In the genomic region with DNA sequence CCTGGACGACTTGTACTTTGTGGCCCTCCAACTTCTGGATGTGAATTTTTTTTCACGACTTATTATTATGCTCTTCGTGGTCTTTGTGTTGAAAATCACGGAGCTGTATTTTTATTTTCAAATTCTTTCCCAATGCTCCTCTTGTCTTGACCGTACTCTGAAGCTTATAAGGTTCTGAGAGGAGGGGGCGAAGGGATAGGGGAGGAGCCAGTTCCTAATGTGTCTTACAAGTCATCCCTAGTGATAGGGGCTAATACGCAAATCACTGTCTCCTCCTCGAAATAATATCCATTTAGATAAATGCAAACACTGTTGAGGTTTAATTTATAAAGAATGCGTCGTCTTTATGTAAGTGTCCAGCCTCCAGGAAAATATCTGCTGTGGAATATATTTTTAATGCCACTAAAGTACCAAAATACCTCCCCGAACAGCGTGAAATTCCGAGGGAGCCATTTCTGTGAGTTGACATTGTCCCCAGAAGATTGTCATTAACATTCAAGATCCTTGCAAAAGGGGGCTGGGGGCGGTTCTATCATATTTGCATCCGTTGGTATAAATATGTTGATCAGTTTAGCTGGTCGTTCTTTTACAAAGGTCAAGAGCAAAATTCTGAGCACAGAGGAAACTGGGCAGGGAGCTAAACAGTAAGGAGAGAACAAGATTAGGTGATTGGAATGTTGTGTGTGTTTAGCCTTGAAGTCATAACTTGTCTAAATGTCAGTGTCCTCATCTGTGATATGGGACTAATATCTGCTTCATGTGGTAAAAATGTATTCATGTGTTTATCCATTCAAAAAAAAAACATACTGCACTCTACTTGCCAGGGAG, we compare ENCODE assay signal across 8 cellular contexts. TPM values are rescaled to one million over a fixed set of nuclear protein-coding genes. Genes with fewer than 3 reads are reported as not detected.
A peak's percentile ranks its signal among the peaks of the same experiment; 100 is the strongest.
DNase-seq lines count a peak whose midpoint lies in the region; ATAC-seq, FAIRE-seq and TF ChIP-seq lines count a peak whose summit lies in the region.

No MANE protein-coding gene starts in this region.

- peak overlapping the region; percentile 79 for H3K4me2 ChIP-seq in K562 (ENCODE audit: insufficient read depth, low read length)

- 16% methylated on average over 16 of the region's 16 CpGs for WGBS in K562 (ENCODE audit: insufficient coverage, low coverage, missing lambda C conversion rate)
- 21% methylated on average over 16 of the region's 16 CpGs for WGBS in liver
- WGBS in thyroid gland, 2 donors, result 19 to 21% methylated on average over 16 of the region's 16 CpGs

- H2AFZ ChIP-seq in K562 (ENCODE audit: low read depth, low read length), result peak overlapping the region; percentile 86; the same call in 1 of the 2 replicates

- H3K27me3 ChIP-seq in K562 (ENCODE audit: control insufficient read depth in 2 of 2, insufficient read depth in 2 of 2, low read length in 2 of 2) (peaks cover 11 to 34% of the 10 kb centered on the region in 2 experiments; a peak in 4 of 5 replicates), liver (ENCODE audit: control insufficient read depth in 4 of 4, insufficient read depth in 4 of 4, low read length in 3 of 4) (no peaks in the 10 kb centered on the region), thyroid gland (no peaks in the 10 kb centered on the region)

- TF ChIP-seq CTCF in K562 (IDR thresholded peaks at IDR 0.05 in 2 of 3, conservative IDR thresholded peaks at IDR 0.05 in 1 of 3; ENCODE audit: insufficient read depth in 2 of 3, low read depth in 1 of 3, low read length in 3 of 3), result no peak
- no peak for TF ChIP-seq CTCF in liver (IDR thresholded peaks at IDR 0.05; ENCODE audit: low read depth, low read length, missing input control)
- TF ChIP-seq CTCF in thyroid gland (IDR thresholded peaks at IDR 0.05), result no peak

- BruUV-seq in K562 (replicated peaks; lab: Mats Ljungman, UMichigan), result no TSS peak

- no peaks in the 10 kb centered on the region for H3K9me3 ChIP-seq in K562 (replicated peaks; ENCODE audit: control insufficient read depth, insufficient read depth, low read depth, low read length)
- H3K9me3 ChIP-seq in liver (ENCODE audit: control insufficient read depth in 4 of 4, low read length in 3 of 4), result no peaks in the 10 kb centered on the region
- no peaks in the 10 kb centered on the region for H3K9me3 ChIP-seq in thyroid gland

- ATAC-seq in K562 (no peak), HG03025 (IDR thresholded peaks at IDR 0.05; ENCODE audit: low FRiP score, unreplicated experiment) (no peak)

- peaks cover 18% of the 10 kb centered on the region for H3K4me1 Mint-ChIP-seq in activated CD4-positive, alpha-beta T cell treated with anti-CD3 and anti-CD28 coated beads, Interleukin-2, amount 10 ng/mL, durations not matched to agents 7 days and 5 days

- intact Hi-C loops in K562 (cut with micrococcal nuclease) (loop anchor here (2.0 to 10.0 kb wide), 7 partner anchors 115 to 877 kb away; no protein-coding TSS in a partner anchor), thyroid gland (cut with DNase I) (no loop called here)

- POLR2A ChIA-PET in activated CD4-positive, alpha-beta T cell treated with anti-CD3 and anti-CD28 coated beads, Interleukin-2, amount 10 ng/mL, durations not matched to agents 7 days and 5 days (lab: Charles Lee), result no interaction called here
- POLR2A ChIA-PET in K562 (lab: Yijun Ruan, JAX), result no interaction called here

- no peaks in the 10 kb centered on the region for H3K9me1 ChIP-seq in K562 (ENCODE audit: control insufficient read depth, insufficient read depth, low read length)

- H3K9ac ChIP-seq in K562 (ENCODE audit: insufficient read depth in 1 of 2, low read depth in 2 of 2, low read length in 2 of 2) (peak overlapping the region in 1 of 2 experiments; percentile 89; a peak in 2 of 4 replicates), liver (ENCODE audit: low read depth in 1 of 2, low read length in 2 of 2) (peak overlapping the region; percentile 9 to 62)

- TF ChIP-seq POLR2A in K562 (conservative IDR thresholded peaks at IDR 0.05), result no peak
- no peak for TF ChIP-seq POLR2A in thyroid gland (IDR thresholded peaks at IDR 0.05)

- H3K27ac ChIP-seq in K562 (ENCODE audit: extremely low read depth, low read depth, low read length) (no peak overlapping the region), liver (ENCODE audit: low read depth in 1 of 2, low read length in 2 of 2) (peak overlapping the region in 1 of 2 donors; percentile 44), thyroid gland (peak overlapping the region; percentile 56 to 96 (median 91))

- DNase-seq in activated CD4-positive, alpha-beta T cell treated with anti-CD3 and anti-CD28 coated beads, Interleukin-2, amount 10 ng/mL, durations not matched to agents 7 days and 5 days, result no peak
- no peak for DNase-seq in activated CD4-positive, alpha-beta T cell treated with anti-CD3 and anti-CD28 coated beads, Interleukin-2, amount 50 U/mL, for 4 hours
- DNase-seq in K562 (ENCODE audit: extremely low read depth in 1 of 4, low spot score in 3 of 4) (no peak), thyroid gland (no peak), NCI-H1417 treated with DMSO at 0.1 percent for 48 hours (lab: John Stamatoyannopoulos, UW) (no peak), mesenteric fat pad (ENCODE audit: low spot score) (no peak)

- peak overlapping the region; percentile 51 for H3K4me3 Mint-ChIP-seq in activated CD4-positive, alpha-beta T cell treated with anti-CD3 and anti-CD28 coated beads, Interleukin-2, amount 10 ng/mL, durations not matched to agents 7 days and 5 days

- in situ Hi-C loops in K562 (cut with MboI), result loop anchor here (10.0 kb wide), 1 partner anchor 827 kb away; no protein-coding TSS in a partner anchor

- FAIRE-seq in K562 (lab: Jason Lieb, UNC), result no peak

- TF ChIP-seq RAD21 in K562 (CRISPR knock-in tag; conservative IDR thresholded peaks at IDR 0.05 in 1 of 2, IDR thresholded peaks at IDR 0.05 in 1 of 2), result no peak
- TF ChIP-seq RAD21 in liver (IDR thresholded peaks at IDR 0.05), result no peak

- H3K79me2 ChIP-seq in K562 (ENCODE audit: control insufficient read depth, insufficient read depth, low read length), result peaks cover 8% of the 10 kb centered on the region; the same call in 2 of the 3 replicates

- H3K36me3 Mint-ChIP-seq in activated CD4-positive, alpha-beta T cell treated with anti-CD3 and anti-CD28 coated beads, Interleukin-2, amount 10 ng/mL, durations not matched to agents 7 days and 5 days (ENCODE audit: low read depth), result peaks cover 8% of the 10 kb centered on the region

- no peaks in the 10 kb centered on the region for H3K9me3 Mint-ChIP-seq in activated CD4-positive, alpha-beta T cell treated with anti-CD3 and anti-CD28 coated beads, Interleukin-2, amount 10 ng/mL, durations not matched to agents 7 days and 5 days

- CTCF ChIA-PET in activated CD4-positive, alpha-beta T cell treated with anti-CD3 and anti-CD28 coated beads, Interleukin-2, amount 10 ng/mL, durations not matched to agents 7 days and 5 days (lab: Charles Lee), result no interaction called here
- CTCF ChIA-PET in K562 (lab: Yijun Ruan, JAX; ENCODE audit: low intra/inter-chr PET ratio), result no interaction called here

- H3K4me3 ChIP-seq in K562 (peak overlapping the region; percentile 58), liver (ENCODE audit: low read depth in 1 of 3, low read length in 3 of 3) (peak overlapping the region; percentile 42 to 88 (median 68)), thyroid gland (replicated peaks in 1 of 3) (peak overlapping the region; percentile 31 to 83 (median 65))

- H4K20me1 ChIP-seq in K562 (replicated peaks; ENCODE audit: control insufficient read depth, insufficient read depth, low read length), result no peaks in the 10 kb centered on the region

- H3K27me3 Mint-ChIP-seq in activated CD4-positive, alpha-beta T cell treated with anti-CD3 and anti-CD28 coated beads, Interleukin-2, amount 10 ng/mL, durations not matched to agents 7 days and 5 days, result peaks cover 46% of the 10 kb centered on the region

- peak overlapping the region; percentile 50 for H3K27ac Mint-ChIP-seq in activated CD4-positive, alpha-beta T cell treated with anti-CD3 and anti-CD28 coated beads, Interleukin-2, amount 10 ng/mL, durations not matched to agents 7 days and 5 days

- no peak for TF ChIP-seq EP300 in K562 (IDR thresholded peaks at IDR 0.05; ENCODE audit: low read length)

- H3K36me3 ChIP-seq in K562 (ENCODE audit: control insufficient read depth, insufficient read depth, low read length), result no peaks in the 10 kb centered on the region
- H3K36me3 ChIP-seq in liver (ENCODE audit: control insufficient read depth in 4 of 4, insufficient read depth in 3 of 4, low read depth in 1 of 4, low read length in 3 of 4), result no peaks in the 10 kb centered on the region
- H3K36me3 ChIP-seq in thyroid gland, result no peaks in the 10 kb centered on the region

- peaks cover 15 to 39% of the 10 kb centered on the region in 2 experiments; a peak in 4 of 5 replicates for H3K4me1 ChIP-seq in K562 (replicated peaks in 1 of 2; ENCODE audit: control insufficient read depth in 2 of 2, insufficient read depth in 2 of 2, low read length in 2 of 2)
- H3K4me1 ChIP-seq in liver (ENCODE audit: control insufficient read depth in 4 of 4, insufficient read depth in 4 of 4, low read length in 3 of 4), result peaks cover 3 to 35% (median 23%) of the 10 kb centered on the region in 4 donors
- H3K4me1 ChIP-seq in thyroid gland, result peaks cover 0 to 4% of the 10 kb centered on the region in 2 donors

TF ChIP-seq in K562, 482 proteins besides CTCF, POLR2A, EP300 and RAD21 (continues in another document):
- no peak for TF ChIP-seq ZNF184 (CRISPR knock-in tag; IDR thresholded peaks at IDR 0.05)

RNA-seq across cellular contexts. Expression of a gene that starts 3.7 kb away (rescaled TPM):
- total RNA-seq in activated CD4-positive, alpha-beta T cell treated with anti-CD3 and anti-CD28 coated beads, Interleukin-2, amount 10 ng/mL, durations not matched to agents 7 days and 5 days, result under 1 TPM; 0.27 to 0.30 TPM
- total RNA-seq in K562 (2011; cell fraction: chromatin; rRNA removed; ENCODE audit: low replicate concordance), result 34.3 and 56.3 TPM in 2 replicates
- total RNA-seq in K562 (2011; cell fraction: nucleolus; rRNA removed), result 21.5 and 28.3 TPM in 2 replicates
- total RNA-seq in K562 (2011; cell fraction: nucleoplasm; rRNA removed), result 26.8 and 46.9 TPM in 2 replicates
- total RNA-seq in K562 (2014; rRNA removed) (22.8 and 23.3 TPM in 2 replicates), K562 (2014; rRNA removed; fragmentation: Illumina TruSeq; extraction: Trizol) (21.4 and 25.5 TPM in 2 replicates), K562 (2015; rRNA removed; fragmentation: Illumina TruSeq; extraction: Trizol) (36.0 and 38.4 TPM in 2 replicates), K562 (2021) (30.0 and 31.4 TPM in 2 replicates), liver (10 to 100 TPM; 44.4 to 48.0 TPM), thyroid gland (10 to 100 TPM; 73.1 to 95.6 (median 76.5) TPM), mesenteric fat pad (50.3 TPM)
- polyA plus RNA-seq in K562 (2011; rRNA removed) (12.2 and 13.9 TPM in 2 replicates), K562 (2014; fragmentation: Illumina TruSeq; extraction: Trizol) (19.3 and 24.9 TPM in 2 replicates), K562 (2014; fragmentation: Nextera tagmentation; extraction: Ambion mirVana) (1 to 10 TPM; 6.0 to 8.3 TPM), K562 (2014; rRNA removed) (9.3 and 12.2 TPM in 2 replicates), liver (10 to 100 TPM in 1 of 2 donors, 1 to 10 TPM in 1; 10.0 to 15.6 TPM)
- 11.8 and 14.6 TPM in 2 replicates for polyA plus RNA-seq in K562 (2011; cell fraction: cytosol; rRNA removed)
- 18.0 and 35.1 TPM in 2 replicates for polyA plus RNA-seq in K562 (2011; cell fraction: nucleus; rRNA removed)
- polyA plus RNA-seq in K562 (2012), result 14.4 and 20.2 TPM in 2 replicates
- 100 and 106 TPM in 2 replicates for polyA minus RNA-seq in K562 (2011; rRNA and poly(A)+ RNA removed)
- 40.0 and 46.9 TPM in 2 replicates for polyA minus RNA-seq in K562 (2011; cell fraction: cytosol; rRNA and poly(A)+ RNA removed)
- 23.8 and 27.2 TPM in 2 replicates for polyA minus RNA-seq in K562 (2011; cell fraction: nucleus; rRNA and poly(A)+ RNA removed)

Comparison
In these comparisons a context has a peak if more than half of its experiments do, and no peak if none do; other contexts are left out.
1. RNA of a gene that starts 3.7 kb away (total RNA-seq): 73.1 to 95.6 TPM in thyroid gland, 50.3 TPM in mesenteric fat pad (single experiment), 44.4 to 48.0 TPM in liver and 21.4 to 56.3 TPM in K562; 0.27 to 0.30 TPM in activated CD4-positive, alpha-beta T cell treated with anti-CD3 and anti-CD28 coated beads, Interleukin-2, amount 10 ng/mL, durations not matched to agents 7 days and 5 days; every median in the first group is over 10 times any median in the second.
2. Peak in every context shown above with its lines, with median percentiles within 50 percentile points of each other: H3K4me3 ChIP-seq.